Comparison of ENCODE assay signal across 13 cellular contexts in the genomic region with DNA sequence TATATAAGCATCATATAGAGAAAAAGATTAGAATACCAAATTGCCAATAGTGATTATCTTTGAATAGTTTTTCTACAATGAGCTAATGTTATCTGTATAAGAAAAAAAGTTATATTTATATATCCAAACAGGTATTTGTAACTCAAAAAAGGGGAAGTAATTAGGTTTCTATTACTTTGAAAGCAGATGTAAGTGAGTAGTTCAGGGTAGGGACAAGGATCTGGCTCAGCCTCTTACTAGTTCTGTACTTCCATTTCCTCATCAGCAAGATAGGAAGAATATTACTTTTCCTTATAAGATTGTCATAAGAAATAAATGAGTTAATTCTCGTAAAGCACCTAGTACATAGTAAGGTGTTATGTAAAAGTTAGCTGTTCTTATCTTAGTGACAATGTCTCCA. TPM values are rescaled to one million over a fixed set of nuclear protein-coding genes. Genes with fewer than 3 reads are reported as not detected.
DNase-seq lines count a peak whose midpoint lies in the region; ATAC-seq and TF ChIP-seq lines count a peak whose summit lies in the region.
"Had no signal": no experiment of that assay in that cellular context is flagged by ENCODE, and none has a peak within 500 bp of the region (broad histone marks: within the 10 kb centered on the region; RNA-seq: fewer than 3 reads in every experiment).

No MANE protein-coding gene starts in this region.

- no peak overlapping the region for H3K27ac Mint-ChIP-seq in GM23338
- no peak overlapping the region for H3K27ac Mint-ChIP-seq in naive thymus-derived CD8-positive, alpha-beta T cell
- H3K27ac Mint-ChIP-seq: dendritic cell treated with granulocyte-macrophage colony-stimulating factor and Interleukin-4, amounts not matched to agents 40 ng/mL and 50 ng/mL, for 4 days had no signal

- H3K36me3 ChIP-seq in GM23338 (ENCODE audit: insufficient read depth) (no peaks in the 10 kb centered on the region; the same call in 1 of the 2 replicates), lower lobe of right lung (peaks cover 43% of the 10 kb centered on the region)
- H3K36me3 ChIP-seq: thyroid gland had no signal

- no peaks in the 10 kb centered on the region for H4K20me1 ChIP-seq in GM23338 (replicated peaks; ENCODE audit: insufficient read depth)

- ATAC-seq in HG02610 (IDR thresholded peaks at IDR 0.05; ENCODE audit: unreplicated experiment) (peak; percentile 77), HG03439 (IDR thresholded peaks at IDR 0.05; ENCODE audit: unreplicated experiment) (peak; percentile 71), GM23338 (no peak), lower lobe of right lung (no peak)
- ATAC-seq in naive thymus-derived CD8-positive, alpha-beta T cell, result no peak
- ATAC-seq: HCT116 had no signal

- H3K4me1 ChIP-seq in GM23338 (ENCODE audit: insufficient read depth) (no peaks in the 10 kb centered on the region), lower lobe of right lung (no peaks in the 10 kb centered on the region)
- H3K4me1 ChIP-seq: thyroid gland had no signal

- H3K27me3 ChIP-seq in GM23338 (ENCODE audit: insufficient read depth) (no peaks in the 10 kb centered on the region), lower lobe of right lung (ENCODE audit: low read depth) (no peaks in the 10 kb centered on the region)
- H3K27me3 ChIP-seq: thyroid gland had no signal

- no peaks in the 10 kb centered on the region for H3K27me3 Mint-ChIP-seq in GM23338 (ENCODE audit: insufficient read depth, low read depth, poor library complexity)
- H3K27me3 Mint-ChIP-seq in naive thymus-derived CD8-positive, alpha-beta T cell, result no peaks in the 10 kb centered on the region
- H3K27me3 Mint-ChIP-seq: dendritic cell treated with granulocyte-macrophage colony-stimulating factor and Interleukin-4, amounts not matched to agents 40 ng/mL and 50 ng/mL, for 4 days had no signal

- no peaks in the 10 kb centered on the region for H3K4me1 Mint-ChIP-seq in GM23338
- H3K4me1 Mint-ChIP-seq in naive thymus-derived CD8-positive, alpha-beta T cell, result peaks cover 0 to 8% (median 2%) of the 10 kb centered on the region in 4 donors

- intact Hi-C loops in lower lobe of right lung (cut with DNase I), result no loop called here

- no peak overlapping the region for H2AFZ ChIP-seq in GM23338

- no peaks in the 10 kb centered on the region for H3K9me3 ChIP-seq in lower lobe of right lung
- H3K9me3 ChIP-seq: thyroid gland had no signal

- H3F3A ChIP-seq in GM23338 (replicated peaks; ENCODE audit: low read depth), result no peaks in the 10 kb centered on the region

- POLR2A ChIA-PET in naive thymus-derived CD8-positive, alpha-beta T cell (lab: Charles Lee), result no interaction called here

- peaks cover 4% of the 10 kb centered on the region; the same call in 2 of the 3 replicates for H3K36me3 Mint-ChIP-seq in GM23338 (ENCODE audit: low read depth)
- H3K36me3 Mint-ChIP-seq in naive thymus-derived CD8-positive, alpha-beta T cell, result peaks cover under 1 to 21% (median 16%) of the 10 kb centered on the region in 3 donors

- DNase-seq in NOMO-1 treated with DMSO at 0.1 percent for 48 hours (lab: John Stamatoyannopoulos, UW; ENCODE audit: unreplicated experiment), result peak; percentile 34
- DNase-seq in NOMO-1 treated with dmso at 0.1 percent for 144 hours (lab: John Stamatoyannopoulos, UW; ENCODE audit: unreplicated experiment), result no peak
- no peak for DNase-seq in GM23338 (ENCODE audit: low spot score)
- DNase-seq in NCI-H2081 (lab: John Stamatoyannopoulos, UW), result no peak
- DNase-seq in lower lobe of right lung, result no peak
- DNase-seq in naive thymus-derived CD8-positive, alpha-beta T cell, result no peak
- DNase-seq: activated CD8-positive, alpha-beta memory T cell treated with anti-CD3 and anti-CD28 coated beads, Interleukin-2, amount 50 U/mL, for 4 hours; thyroid gland had no signal

- H3K27ac ChIP-seq in GM23338 (ENCODE audit: low read depth) (no peak overlapping the region), lower lobe of right lung (no peak overlapping the region)
- H3K27ac ChIP-seq: thyroid gland had no signal

- H3K4me2 ChIP-seq in GM23338, result no peak overlapping the region

- no peaks in the 10 kb centered on the region for H3K9me3 Mint-ChIP-seq in GM23338
- H3K9me3 Mint-ChIP-seq in naive thymus-derived CD8-positive, alpha-beta T cell, result no peaks in the 10 kb centered on the region
- H3K9me3 Mint-ChIP-seq: dendritic cell treated with granulocyte-macrophage colony-stimulating factor and Interleukin-4, amounts not matched to agents 40 ng/mL and 50 ng/mL, for 4 days had no signal

- TF ChIP-seq CTCF in GM23338 (conservative IDR thresholded peaks at IDR 0.05; ENCODE audit: low read depth in 2 of 2), result no peak
- TF ChIP-seq CTCF in lower lobe of right lung (IDR thresholded peaks at IDR 0.05), result no peak

- H3K79me2 ChIP-seq in GM23338 (replicated peaks; ENCODE audit: insufficient read depth), result 0 out of 2 replicates have a peak, but pooled peaks cover 5% of the 10 kb centered on the region

- H3K9me2 ChIP-seq in GM23338 (ENCODE audit: insufficient read depth), result no peaks in the 10 kb centered on the region

- H3K4me3 ChIP-seq in GM23338 (no peak overlapping the region), lower lobe of right lung (no peak overlapping the region)
- H3K4me3 ChIP-seq: K562, thyroid gland had no signal

- H3K4me3 Mint-ChIP-seq in GM23338, result no peak overlapping the region
- no peak overlapping the region for H3K4me3 Mint-ChIP-seq in naive thymus-derived CD8-positive, alpha-beta T cell
- H3K4me3 Mint-ChIP-seq: dendritic cell treated with granulocyte-macrophage colony-stimulating factor and Interleukin-4, amounts not matched to agents 40 ng/mL and 50 ng/mL, for 4 days had no signal

TF ChIP-seq in GM23338, 12 proteins besides CTCF, POLR2A, EP300 and RAD21 (continues in another document):
- TF ChIP-seq, protein P1, sequence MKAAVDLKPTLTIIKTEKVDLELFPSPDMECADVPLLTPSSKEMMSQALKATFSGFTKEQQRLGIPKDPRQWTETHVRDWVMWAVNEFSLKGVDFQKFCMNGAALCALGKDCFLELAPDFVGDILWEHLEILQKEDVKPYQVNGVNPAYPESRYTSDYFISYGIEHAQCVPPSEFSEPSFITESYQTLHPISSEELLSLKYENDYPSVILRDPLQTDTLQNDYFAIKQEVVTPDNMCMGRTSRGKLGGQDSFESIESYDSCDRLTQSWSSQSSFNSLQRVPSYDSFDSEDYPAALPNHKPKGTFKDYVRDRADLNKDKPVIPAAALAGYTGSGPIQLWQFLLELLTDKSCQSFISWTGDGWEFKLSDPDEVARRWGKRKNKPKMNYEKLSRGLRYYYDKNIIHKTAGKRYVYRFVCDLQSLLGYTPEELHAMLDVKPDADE (IDR thresholded peaks at IDR 0.05), result no peak
- TF ChIP-seq STAT1 (IDR thresholded peaks at IDR 0.05; ENCODE audit: unreplicated experiment) (no peak), EZH2 (IDR thresholded peaks at IDR 0.05; ENCODE audit: low read depth, unreplicated experiment) (no peak), CREB1 (CRISPR knock-in tag; IDR thresholded peaks at IDR 0.05; ENCODE audit: low read depth) (no peak), JUNB (IDR thresholded peaks at IDR 0.05; ENCODE audit: unreplicated experiment) (no peak), EZH2phosphoT487 (IDR thresholded peaks at IDR 0.05; ENCODE audit: unreplicated experiment) (no peak), ZNF114 (CRISPR knock-in tag; IDR thresholded peaks at IDR 0.05) (no peak)
- TF ChIP-seq, protein P2, sequence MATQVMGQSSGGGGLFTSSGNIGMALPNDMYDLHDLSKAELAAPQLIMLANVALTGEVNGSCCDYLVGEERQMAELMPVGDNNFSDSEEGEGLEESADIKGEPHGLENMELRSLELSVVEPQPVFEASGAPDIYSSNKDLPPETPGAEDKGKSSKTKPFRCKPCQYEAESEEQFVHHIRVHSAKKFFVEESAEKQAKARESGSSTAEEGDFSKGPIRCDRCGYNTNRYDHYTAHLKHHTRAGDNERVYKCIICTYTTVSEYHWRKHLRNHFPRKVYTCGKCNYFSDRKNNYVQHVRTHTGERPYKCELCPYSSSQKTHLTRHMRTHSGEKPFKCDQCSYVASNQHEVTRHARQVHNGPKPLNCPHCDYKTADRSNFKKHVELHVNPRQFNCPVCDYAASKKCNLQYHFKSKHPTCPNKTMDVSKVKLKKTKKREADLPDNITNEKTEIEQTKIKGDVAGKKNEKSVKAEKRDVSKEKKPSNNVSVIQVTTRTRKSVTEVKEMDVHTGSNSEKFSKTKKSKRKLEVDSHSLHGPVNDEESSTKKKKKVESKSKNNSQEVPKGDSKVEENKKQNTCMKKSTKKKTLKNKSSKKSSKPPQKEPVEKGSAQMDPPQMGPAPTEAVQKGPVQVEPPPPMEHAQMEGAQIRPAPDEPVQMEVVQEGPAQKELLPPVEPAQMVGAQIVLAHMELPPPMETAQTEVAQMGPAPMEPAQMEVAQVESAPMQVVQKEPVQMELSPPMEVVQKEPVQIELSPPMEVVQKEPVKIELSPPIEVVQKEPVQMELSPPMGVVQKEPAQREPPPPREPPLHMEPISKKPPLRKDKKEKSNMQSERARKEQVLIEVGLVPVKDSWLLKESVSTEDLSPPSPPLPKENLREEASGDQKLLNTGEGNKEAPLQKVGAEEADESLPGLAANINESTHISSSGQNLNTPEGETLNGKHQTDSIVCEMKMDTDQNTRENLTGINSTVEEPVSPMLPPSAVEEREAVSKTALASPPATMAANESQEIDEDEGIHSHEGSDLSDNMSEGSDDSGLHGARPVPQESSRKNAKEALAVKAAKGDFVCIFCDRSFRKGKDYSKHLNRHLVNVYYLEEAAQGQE (IDR thresholded peaks at IDR 0.05; ENCODE audit: unreplicated experiment), result no peak

RNA-seq across cellular contexts. Expression of a gene that starts 32.2 kb away (rescaled TPM):
- total RNA-seq in GM23338 (2014; rRNA removed; shearing (Covaris generic)), result 17.5 and 19.8 TPM in 2 replicates
- 52.4 and 72.9 TPM in 2 replicates for polyA plus RNA-seq in GM23338 (2016; fragmentation: Nextera tagmentation; extraction: Ambion mirVana)
- total RNA-seq in lower lobe of right lung, result 31.7 TPM
- total RNA-seq in naive thymus-derived CD8-positive, alpha-beta T cell, result 10 to 100 TPM; 16.0 to 16.1 TPM
- 1 to 10 TPM; 2.3 to 4.9 (median 3.5) TPM for polyA plus RNA-seq in naive thymus-derived CD8-positive, alpha-beta T cell

Comparison
In these comparisons a context has a peak if more than half of its experiments do, and no peak if none do; other contexts are left out.
1. ATAC-seq: peak in HG02610 (single experiment) and HG03439 (single experiment); none in GM23338 (single experiment), lower lobe of right lung (0 of 2) and naive thymus-derived CD8-positive, alpha-beta T cell (0 of 2).